Comparison of ENCODE assay signal across 30 cellular contexts in genomic region chr3:120180731-120181412, GRCh38.
"Had no signal": no experiment of that assay in that cellular context is flagged by ENCODE, and none has a peak within 500 bp of the region (broad histone marks: within the 10 kb centered on the region; RNA-seq: fewer than 3 reads in every experiment).

No MANE protein-coding gene starts in this region.

- H3K4me3 Mint-ChIP-seq: activated CD4-positive, alpha-beta memory T cell treated with anti-CD3 and anti-CD28 coated beads for 36 hours; activated CD4-positive, alpha-beta T cell treated with anti-CD3 and anti-CD28 coated beads, Interleukin-2, amount 10 ng/mL, durations not matched to agents 24 days and 14 days; activated naive CD4-positive, alpha-beta T cell treated with anti-CD3 and anti-CD28 coated beads, Interleukin-2, amount 10 ng/mL, durations not matched to agents 7 days and 5 days; activated naive CD8-positive, alpha-beta T cell treated with anti-CD3 and anti-CD28 coated beads, Interleukin-2, amount 10 ng/mL, durations not matched to agents 7 days and 5 days; brain; effector memory CD8-positive, alpha-beta T cell; memory B cell; naive thymus-derived CD4-positive, alpha-beta T cell; stimulated activated naive B cell treated with anti-CD40 and anti-IgM and Interleukin-4, amounts not matched to agents 10 μg/mL and 1 μg/mL and 100 μg/mL, for 72 hours; T-helper 1 cell treated with Interleukin-12 subunit alpha and Interleukin-12 subunit beta and Interleukin-4 antibody, amounts not matched to agents 30 μg/mL and 1 μg/mL, for 36 hours had no signal

- H3K27ac Mint-ChIP-seq: activated CD4-positive, alpha-beta memory T cell treated with anti-CD3 and anti-CD28 coated beads for 36 hours; activated CD4-positive, alpha-beta T cell treated with anti-CD3 and anti-CD28 coated beads, Interleukin-2, amount 10 ng/mL, durations not matched to agents 24 days and 14 days; activated naive CD4-positive, alpha-beta T cell treated with anti-CD3 and anti-CD28 coated beads, Interleukin-2, amount 10 ng/mL, durations not matched to agents 7 days and 5 days; activated naive CD8-positive, alpha-beta T cell treated with anti-CD3 and anti-CD28 coated beads, Interleukin-2, amount 10 ng/mL, durations not matched to agents 7 days and 5 days; memory B cell; stimulated activated naive B cell treated with anti-CD40 and anti-IgM and Interleukin-4, amounts not matched to agents 10 μg/mL and 1 μg/mL and 100 μg/mL, for 72 hours; T-helper 1 cell treated with Interleukin-12 subunit alpha and Interleukin-12 subunit beta and Interleukin-4 antibody, amounts not matched to agents 30 μg/mL and 1 μg/mL, for 36 hours had no signal

- H3K9me3 ChIP-seq: ascending aorta, heart right ventricle, right atrium auricular region, stomach, thyroid gland, upper lobe of right lung had no signal

- H3K27me3 ChIP-seq: ascending aorta, dorsolateral prefrontal cortex, heart right ventricle, right atrium auricular region, stomach, thyroid gland, upper lobe of right lung had no signal

- H3K9me3 Mint-ChIP-seq: activated CD4-positive, alpha-beta memory T cell treated with anti-CD3 and anti-CD28 coated beads for 36 hours; activated CD4-positive, alpha-beta T cell treated with anti-CD3 and anti-CD28 coated beads, Interleukin-2, amount 10 ng/mL, durations not matched to agents 24 days and 14 days; activated naive CD4-positive, alpha-beta T cell treated with anti-CD3 and anti-CD28 coated beads, Interleukin-2, amount 10 ng/mL, durations not matched to agents 7 days and 5 days; activated naive CD8-positive, alpha-beta T cell treated with anti-CD3 and anti-CD28 coated beads, Interleukin-2, amount 10 ng/mL, durations not matched to agents 7 days and 5 days; brain; effector memory CD8-positive, alpha-beta T cell; memory B cell; stimulated activated naive B cell treated with anti-CD40 and anti-IgM and Interleukin-4, amounts not matched to agents 10 μg/mL and 1 μg/mL and 100 μg/mL, for 72 hours; T-helper 1 cell treated with Interleukin-12 subunit alpha and Interleukin-12 subunit beta and Interleukin-4 antibody, amounts not matched to agents 30 μg/mL and 1 μg/mL, for 36 hours had no signal

- H3K27ac ChIP-seq: ascending aorta, coronary artery, dorsolateral prefrontal cortex, heart right ventricle, parathyroid adenoma, right atrium auricular region, stomach, thyroid gland, upper lobe of right lung had no signal

- H3K36me3 Mint-ChIP-seq: activated CD4-positive, alpha-beta memory T cell treated with anti-CD3 and anti-CD28 coated beads for 36 hours; activated naive CD4-positive, alpha-beta T cell treated with anti-CD3 and anti-CD28 coated beads, Interleukin-2, amount 10 ng/mL, durations not matched to agents 7 days and 5 days; activated naive CD8-positive, alpha-beta T cell treated with anti-CD3 and anti-CD28 coated beads, Interleukin-2, amount 10 ng/mL, durations not matched to agents 7 days and 5 days; brain; memory B cell; naive thymus-derived CD4-positive, alpha-beta T cell; stimulated activated naive B cell treated with anti-CD40 and anti-IgM and Interleukin-4, amounts not matched to agents 10 μg/mL and 1 μg/mL and 100 μg/mL, for 72 hours had no signal

- H3K4me1 ChIP-seq: parathyroid adenoma had no signal

- H3K4me1 Mint-ChIP-seq: activated CD4-positive, alpha-beta T cell treated with anti-CD3 and anti-CD28 coated beads, Interleukin-2, amount 10 ng/mL, durations not matched to agents 24 days and 14 days; activated naive CD4-positive, alpha-beta T cell treated with anti-CD3 and anti-CD28 coated beads, Interleukin-2, amount 10 ng/mL, durations not matched to agents 7 days and 5 days; activated naive CD8-positive, alpha-beta T cell treated with anti-CD3 and anti-CD28 coated beads, Interleukin-2, amount 10 ng/mL, durations not matched to agents 7 days and 5 days; memory B cell; naive thymus-derived CD4-positive, alpha-beta T cell; stimulated activated naive B cell treated with anti-CD40 and anti-IgM and Interleukin-4, amounts not matched to agents 10 μg/mL and 1 μg/mL and 100 μg/mL, for 72 hours had no signal

- H3K4me3 ChIP-seq: ascending aorta, coronary artery, dorsolateral prefrontal cortex, heart right ventricle, right atrium auricular region, stomach, thyroid gland, upper lobe of right lung had no signal

- H3K36me3 ChIP-seq: ascending aorta, heart right ventricle, right atrium auricular region, stomach, thyroid gland, upper lobe of right lung had no signal

- DNase-seq: activated CD4-positive, alpha-beta memory T cell treated with anti-CD3 and anti-CD28 coated beads for 36 hours; activated CD4-positive, alpha-beta T cell treated with anti-CD3 and anti-CD28 coated beads, Interleukin-2, amount 10 ng/mL, durations not matched to agents 24 days and 14 days; activated CD4-positive, CD25-positive, alpha-beta regulatory T cell treated with anti-CD3 and anti-CD28 coated beads, Interleukin-2, amount 50 U/mL, for 72 hours; activated CD8-positive, alpha-beta memory T cell treated with anti-CD3 and anti-CD28 coated beads, Interleukin-2, amount 50 U/mL, for 4 hours; activated gamma-delta T cell; activated naive CD4-positive, alpha-beta T cell treated with anti-CD3 and anti-CD28 coated beads, Interleukin-2, amount 10 ng/mL, durations not matched to agents 7 days and 5 days; activated naive CD8-positive, alpha-beta T cell treated with anti-CD3 and anti-CD28 coated beads, Interleukin-2, amount 10 ng/mL, durations not matched to agents 7 days and 5 days; activated T-cell treated with anti-CD3 and anti-CD28 coated beads, Interleukin-2, amount 50 U/mL, for 1 hour; dorsolateral prefrontal cortex; effector memory CD8-positive, alpha-beta T cell; foreskin melanocyte; heart right ventricle; left cardiac atrium; left ventricle myocardium superior; midbrain; naive thymus-derived CD4-positive, alpha-beta T cell; stimulated activated CD4-positive, alpha-beta T cell treated with anti-CD3 and anti-CD28 coated beads, Interleukin-15, amount 100 ng/mL, for 24 hours; stimulated activated CD4-positive, alpha-beta T cell treated with anti-CD3 and anti-CD28 coated beads, Interleukin-2, amount 100 ng/mL, for 24 hours; stimulated activated naive B cell treated with anti-CD40 and anti-IgM and Interleukin-4, amounts not matched to agents 10 μg/mL and 1 μg/mL and 100 μg/mL, for 72 hours; stomach; T1000; thyroid gland; upper lobe of right lung had no signal

- ATAC-seq: effector memory CD8-positive, alpha-beta T cell; heart right ventricle; left cardiac atrium; left ventricle myocardium superior; naive thymus-derived CD4-positive, alpha-beta T cell; stimulated activated naive B cell treated with anti-CD40 and anti-IgM and Interleukin-4, amounts not matched to agents 10 μg/mL and 1 μg/mL and 100 μg/mL, for 72 hours had no signal
